Comparison of ENCODE assay signal across 15 cellular contexts in the genomic region with DNA sequence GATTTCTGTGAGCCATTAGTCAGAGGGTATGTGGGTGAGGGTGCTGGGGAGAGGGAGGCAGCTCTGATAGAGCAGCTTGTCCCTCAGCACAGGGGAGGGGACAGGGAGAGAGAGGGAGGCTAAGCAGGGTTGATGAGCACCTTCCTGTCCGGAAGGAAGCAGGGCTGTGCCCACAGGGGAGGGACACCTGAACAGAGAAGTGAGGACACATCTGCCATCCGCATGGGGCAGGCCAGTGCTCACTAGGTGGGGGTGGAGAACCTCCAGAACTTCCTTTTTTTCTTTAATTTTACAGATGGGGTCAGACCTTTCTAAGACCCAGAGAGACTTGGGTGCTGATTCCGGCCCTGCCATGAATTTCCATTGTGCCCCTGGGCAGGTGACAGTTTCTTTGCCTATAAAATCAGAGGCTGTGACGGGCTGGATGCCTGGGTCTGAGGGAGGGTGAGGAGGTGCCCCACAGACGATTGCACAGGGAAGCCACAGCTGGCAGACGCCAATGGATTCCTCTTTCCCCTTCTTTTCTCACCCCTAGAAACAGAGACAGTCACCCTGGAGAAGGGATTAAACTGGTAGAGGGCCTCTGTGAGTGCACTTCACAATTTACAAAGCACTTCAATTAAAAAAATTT. TPM values are rescaled to one million over a fixed set of nuclear protein-coding genes. Genes with fewer than 3 reads are reported as not detected.
A peak's percentile ranks its signal among the peaks of the same experiment; 100 is the strongest.
DNase-seq lines count a peak whose midpoint lies in the region; ATAC-seq and TF ChIP-seq lines count a peak whose summit lies in the region.
"Had no signal": no experiment of that assay in that cellular context is flagged by ENCODE, and none has a peak within 500 bp of the region (broad histone marks: within the 10 kb centered on the region; RNA-seq: fewer than 3 reads in every experiment).

No MANE protein-coding gene starts in this region.

- H3K4me3 Mint-ChIP-seq in activated CD8-positive, alpha-beta memory T cell treated with anti-CD3 and anti-CD28 coated beads, Interleukin-2, amount 10 ng/mL, durations not matched to agents 7 days and 5 days, result no peak overlapping the region
- no peak overlapping the region for H3K4me3 Mint-ChIP-seq in effector memory CD8-positive, alpha-beta T cell
- H3K4me3 Mint-ChIP-seq in activated T-helper 17 cell treated with anti-CD3 and anti-CD28 coated beads, Interleukin-2, amount 50 U/mL, for 72 hours, result no peak overlapping the region
- H3K4me3 Mint-ChIP-seq in Caco-2 (ENCODE audit: unreplicated experiment), result no peak overlapping the region
- H3K4me3 Mint-ChIP-seq: activated CD4-positive, alpha-beta T cell treated with anti-CD3 and anti-CD28 coated beads, Interleukin-2, amount 10 ng/mL, durations not matched to agents 24 days and 14 days had no signal

- no peaks in the 10 kb centered on the region for H3K36me3 ChIP-seq in Peyer's patch
- no peaks in the 10 kb centered on the region for H3K36me3 ChIP-seq in Caco-2 (ENCODE audit: control insufficient read depth, insufficient read depth, low read length)
- H3K36me3 ChIP-seq: gastrocnemius medialis, sigmoid colon had no signal

- H3K9me3 ChIP-seq in Peyer's patch (no peaks in the 10 kb centered on the region), Caco-2 (no peaks in the 10 kb centered on the region)
- H3K9me3 ChIP-seq: body of pancreas, gastrocnemius medialis had no signal

- TF ChIP-seq POLR2A in Peyer's patch (IDR thresholded peaks at IDR 0.05), result no peak

- TF ChIP-seq CTCF in Peyer's patch (IDR thresholded peaks at IDR 0.05) (no peak), Caco-2 (IDR thresholded peaks at IDR 0.05; ENCODE audit: insufficient read depth in 1 of 2, low read depth in 1 of 2, low read length in 1 of 2, severe bottlenecking in 1 of 2, unreplicated experiment in 1 of 2) (no peak)

- peaks cover 0 to 11% (median 0%) of the 10 kb centered on the region in 4 donors for H3K4me1 ChIP-seq in Peyer's patch
- no peaks in the 10 kb centered on the region for H3K4me1 ChIP-seq in Caco-2
- H3K4me1 ChIP-seq: body of pancreas, sigmoid colon had no signal

- peak overlapping the region in 1 of 4 donors; percentile 52 for H3K27ac ChIP-seq in Peyer's patch
- H3K27ac ChIP-seq: body of pancreas, gastrocnemius medialis, sigmoid colon had no signal

- H3K4me1 Mint-ChIP-seq in activated CD8-positive, alpha-beta memory T cell treated with anti-CD3 and anti-CD28 coated beads, Interleukin-2, amount 10 ng/mL, durations not matched to agents 7 days and 5 days, result peaks cover 9% of the 10 kb centered on the region
- peaks cover 0 to 4% of the 10 kb centered on the region in 2 donors for H3K4me1 Mint-ChIP-seq in effector memory CD8-positive, alpha-beta T cell (ENCODE audit: low read depth in 2 of 2)
- H3K4me1 Mint-ChIP-seq in activated T-helper 17 cell treated with anti-CD3 and anti-CD28 coated beads, Interleukin-2, amount 50 U/mL, for 72 hours, result no peaks in the 10 kb centered on the region
- no peaks in the 10 kb centered on the region for H3K4me1 Mint-ChIP-seq in Caco-2 (ENCODE audit: low read depth, unreplicated experiment)

- no peaks in the 10 kb centered on the region for H3K36me3 Mint-ChIP-seq in activated CD8-positive, alpha-beta memory T cell treated with anti-CD3 and anti-CD28 coated beads, Interleukin-2, amount 10 ng/mL, durations not matched to agents 7 days and 5 days
- no peaks in the 10 kb centered on the region for H3K36me3 Mint-ChIP-seq in effector memory CD8-positive, alpha-beta T cell (ENCODE audit: insufficient read depth)
- no peaks in the 10 kb centered on the region for H3K36me3 Mint-ChIP-seq in activated T-helper 17 cell treated with anti-CD3 and anti-CD28 coated beads, Interleukin-2, amount 50 U/mL, for 72 hours (ENCODE audit: low read depth)
- H3K36me3 Mint-ChIP-seq in Caco-2 (ENCODE audit: insufficient read depth, unreplicated experiment), result no peaks in the 10 kb centered on the region

- peaks cover 36% of the 10 kb centered on the region for H3K27me3 Mint-ChIP-seq in activated CD8-positive, alpha-beta memory T cell treated with anti-CD3 and anti-CD28 coated beads, Interleukin-2, amount 10 ng/mL, durations not matched to agents 7 days and 5 days
- peaks cover 37 to 71% of the 10 kb centered on the region in 2 donors for H3K27me3 Mint-ChIP-seq in effector memory CD8-positive, alpha-beta T cell
- peaks cover 34% of the 10 kb centered on the region for H3K27me3 Mint-ChIP-seq in activated T-helper 17 cell treated with anti-CD3 and anti-CD28 coated beads, Interleukin-2, amount 50 U/mL, for 72 hours
- H3K27me3 Mint-ChIP-seq in Caco-2 (ENCODE audit: insufficient read depth, unreplicated experiment), result peaks cover 27% of the 10 kb centered on the region

- no TSS peak for BruUV-seq in Caco-2 (replicated peaks; lab: Mats Ljungman, UMichigan)

- CTCF ChIA-PET in activated CD8-positive, alpha-beta memory T cell treated with anti-CD3 and anti-CD28 coated beads, Interleukin-2, amount 10 ng/mL, durations not matched to agents 7 days and 5 days (lab: Charles Lee), result interaction anchor here (2.6 to 5.9 kb wide), 3 partner anchors 15 to 67 kb away, joined by 12 to 72 read pairs (median 18); no protein-coding TSS in a partner anchor
- CTCF ChIA-PET in Caco-2 (lab: Charles Lee), result interaction anchor here (3.7 kb wide), 1 partner anchor 45 kb away, joined by 13 read pairs; no protein-coding TSS in a partner anchor

- intact Hi-C loops in Caco-2 (cut with micrococcal nuclease; ENCODE audit: unreplicated experiment), result no loop called here

- POLR2A ChIA-PET in Caco-2 (lab: Charles Lee), result no interaction called here

- no peak for DNase-seq in activated CD8-positive, alpha-beta memory T cell treated with anti-CD3 and anti-CD28 coated beads, Interleukin-2, amount 10 ng/mL, durations not matched to agents 7 days and 5 days
- no peak for DNase-seq in activated CD8-positive, alpha-beta memory T cell treated with anti-CD3 and anti-CD28 coated beads, Interleukin-2, amount 50 U/mL, for 48 hours
- DNase-seq in Peyer's patch (peak in 2 of 3 donors; percentile 75 to 81), Caco-2 (no peak)
- DNase-seq in effector memory CD8-positive, alpha-beta T cell, result no peak
- DNase-seq in stimulated activated naive CD8-positive, alpha-beta T cell treated with anti-CD3 and anti-CD28 coated beads, Interleukin-15, Interleukin-2, amounts not matched to agents 100 U/mL and 50 U/mL, for 24 hours, result no peak
- DNase-seq in stimulated activated CD4-positive, alpha-beta T cell treated with anti-CD3 and anti-CD28 coated beads, Interleukin-2, amount 100 ng/mL, for 48 hours, result no peak
- DNase-seq: activated CD4-positive, alpha-beta T cell treated with anti-CD3 and anti-CD28 coated beads, Interleukin-2, amount 10 ng/mL, durations not matched to agents 24 days and 14 days; body of pancreas; gastrocnemius medialis; kidney; NCI-H1694 treated with DMSO at 0.1 percent for 48 hours; NCI-H526 treated with DMSO at 0.1 percent for 48 hours; sigmoid colon had no signal

- no peak overlapping the region for H3K4me3 ChIP-seq in Peyer's patch
- no peak overlapping the region for H3K4me3 ChIP-seq in Caco-2 (ENCODE audit: low read depth, low read length)
- H3K4me3 ChIP-seq: body of pancreas, gastrocnemius medialis, sigmoid colon had no signal

- H3K9me3 Mint-ChIP-seq in activated CD8-positive, alpha-beta memory T cell treated with anti-CD3 and anti-CD28 coated beads, Interleukin-2, amount 10 ng/mL, durations not matched to agents 7 days and 5 days (ENCODE audit: low read depth), result no peaks in the 10 kb centered on the region
- H3K9me3 Mint-ChIP-seq in effector memory CD8-positive, alpha-beta T cell, result no peaks in the 10 kb centered on the region
- no peaks in the 10 kb centered on the region for H3K9me3 Mint-ChIP-seq in activated T-helper 17 cell treated with anti-CD3 and anti-CD28 coated beads, Interleukin-2, amount 50 U/mL, for 72 hours
- H3K9me3 Mint-ChIP-seq in Caco-2 (ENCODE audit: unreplicated experiment), result no peaks in the 10 kb centered on the region
- H3K9me3 Mint-ChIP-seq: activated CD4-positive, alpha-beta T cell treated with anti-CD3 and anti-CD28 coated beads, Interleukin-2, amount 10 ng/mL, durations not matched to agents 24 days and 14 days had no signal

- H3K27me3 ChIP-seq in Peyer's patch (no peaks in the 10 kb centered on the region), Caco-2 (replicated peaks; ENCODE audit: control insufficient read depth, insufficient read depth, low read length) (no peaks in the 10 kb centered on the region)
- H3K27me3 ChIP-seq: body of pancreas, gastrocnemius medialis had no signal

- ATAC-seq in activated CD8-positive, alpha-beta memory T cell treated with anti-CD3 and anti-CD28 coated beads, Interleukin-2, amount 10 ng/mL, durations not matched to agents 7 days and 5 days, result peak; percentile 63
- peak; percentile 56 for ATAC-seq in effector memory CD8-positive, alpha-beta T cell (replicated peaks)
- peak; percentile 52 for ATAC-seq in stimulated activated naive CD8-positive, alpha-beta T cell treated with anti-CD3 and anti-CD28 coated beads, Interleukin-15, Interleukin-2, amounts not matched to agents 100 U/mL and 50 U/mL, for 24 hours
- ATAC-seq in activated T-helper 17 cell treated with anti-CD3 and anti-CD28 coated beads, Interleukin-2, amount 50 U/mL, for 72 hours (replicated peaks), result no peak
- ATAC-seq: body of pancreas, gastrocnemius medialis had no signal

- no peak overlapping the region for H3K27ac Mint-ChIP-seq in activated CD8-positive, alpha-beta memory T cell treated with anti-CD3 and anti-CD28 coated beads, Interleukin-2, amount 10 ng/mL, durations not matched to agents 7 days and 5 days
- no peak overlapping the region for H3K27ac Mint-ChIP-seq in effector memory CD8-positive, alpha-beta T cell
- no peak overlapping the region for H3K27ac Mint-ChIP-seq in activated T-helper 17 cell treated with anti-CD3 and anti-CD28 coated beads, Interleukin-2, amount 50 U/mL, for 72 hours
- H3K27ac Mint-ChIP-seq in Caco-2 (ENCODE audit: unreplicated experiment), result no peak overlapping the region
- H3K27ac Mint-ChIP-seq: activated CD4-positive, alpha-beta T cell treated with anti-CD3 and anti-CD28 coated beads, Interleukin-2, amount 10 ng/mL, durations not matched to agents 24 days and 14 days had no signal

RNA-seq across cellular contexts. Expression of a gene that starts 4.1 kb away (rescaled TPM):
- total RNA-seq in activated CD8-positive, alpha-beta memory T cell treated with anti-CD3 and anti-CD28 coated beads, Interleukin-2, amount 10 ng/mL, durations not matched to agents 7 days and 5 days, result 1 to 10 TPM in 1 of 2 experiments, under 1 TPM in 1; 0.91 to 1.1 TPM
- total RNA-seq in Peyer's patch (not detected), Caco-2 (2022) (not detected in 2 replicates)
- under 1 TPM; 0.48 to 0.61 TPM for total RNA-seq in activated T-helper 17 cell treated with anti-CD3 and anti-CD28 coated beads, Interleukin-2, amount 50 U/mL, for 72 hours
- total RNA-seq: activated CD4-positive, alpha-beta T cell treated with anti-CD3 and anti-CD28 coated beads, Interleukin-2, amount 10 ng/mL, durations not matched to agents 24 days and 14 days; body of pancreas; kidney had no signal

RNA-seq across cellular contexts. Expression of a gene that starts 31.3 kb away (rescaled TPM):
- not detected for total RNA-seq in activated CD8-positive, alpha-beta memory T cell treated with anti-CD3 and anti-CD28 coated beads, Interleukin-2, amount 10 ng/mL, durations not matched to agents 7 days and 5 days
- total RNA-seq in Peyer's patch (not detected), Caco-2 (2022) (not detected in 2 replicates)
- total RNA-seq in activated T-helper 17 cell treated with anti-CD3 and anti-CD28 coated beads, Interleukin-2, amount 50 U/mL, for 72 hours, result not detected
- total RNA-seq: activated CD4-positive, alpha-beta T cell treated with anti-CD3 and anti-CD28 coated beads, Interleukin-2, amount 10 ng/mL, durations not matched to agents 24 days and 14 days; body of pancreas; kidney; sigmoid colon had no signal

RNA-seq across cellular contexts. Expression of a gene that starts 50.0 kb away (rescaled TPM):
- total RNA-seq in activated CD8-positive, alpha-beta memory T cell treated with anti-CD3 and anti-CD28 coated beads, Interleukin-2, amount 10 ng/mL, durations not matched to agents 7 days and 5 days, result not detected
- total RNA-seq in Peyer's patch, result not detected
- total RNA-seq in activated T-helper 17 cell treated with anti-CD3 and anti-CD28 coated beads, Interleukin-2, amount 50 U/mL, for 72 hours, result not detected
- total RNA-seq in Caco-2 (2022), result not detected in 2 replicates
- total RNA-seq: activated CD4-positive, alpha-beta T cell treated with anti-CD3 and anti-CD28 coated beads, Interleukin-2, amount 10 ng/mL, durations not matched to agents 24 days and 14 days; body of pancreas; gastrocnemius medialis; kidney; sigmoid colon had no signal

RNA-seq across cellular contexts. Expression of a gene that starts 59.6 kb away (rescaled TPM):
- 10 to 100 TPM in 1 of 2 experiments, 1 to 10 TPM in 1; 9.6 to 12.3 TPM for total RNA-seq in activated CD8-positive, alpha-beta memory T cell treated with anti-CD3 and anti-CD28 coated beads, Interleukin-2, amount 10 ng/mL, durations not matched to agents 7 days and 5 days
- total RNA-seq in Peyer's patch (1 to 10 TPM; 2.8 to 5.1 (median 3.6) TPM), Caco-2 (2022) (7.4 and 7.9 TPM in 2 replicates)
- total RNA-seq in activated T-helper 17 cell treated with anti-CD3 and anti-CD28 coated beads, Interleukin-2, amount 50 U/mL, for 72 hours, result 10 to 100 TPM in 1 of 2 donors, 1 to 10 TPM in 1; 7.1 to 10.4 TPM

Comparison
In these comparisons a context has a peak if more than half of its experiments do, and no peak if none do; other contexts are left out.
1. DNase-seq: peak in Peyer's patch (2 of 3); none in activated CD8-positive, alpha-beta memory T cell treated with anti-CD3 and anti-CD28 coated beads, Interleukin-2, amount 10 ng/mL, durations not matched to agents 7 days and 5 days (single experiment), activated CD8-positive, alpha-beta memory T cell treated with anti-CD3 and anti-CD28 coated beads, Interleukin-2, amount 50 U/mL, for 48 hours (single experiment), effector memory CD8-positive, alpha-beta T cell (0 of 3), stimulated activated naive CD8-positive, alpha-beta T cell treated with anti-CD3 and anti-CD28 coated beads, Interleukin-15, Interleukin-2, amounts not matched to agents 100 U/mL and 50 U/mL, for 24 hours (single experiment), stimulated activated CD4-positive, alpha-beta T cell treated with anti-CD3 and anti-CD28 coated beads, Interleukin-2, amount 100 ng/mL, for 48 hours (0 of 2) and Caco-2 (0 of 2).